19 cellular contexts compared by ENCODE assay signal in genomic region chr20:50398064-50398463, GRCh38.
DNase-seq lines count a peak whose midpoint lies in the region; ATAC-seq and TF ChIP-seq lines count a peak whose summit lies in the region.
"Had no signal": no experiment of that assay in that cellular context is flagged by ENCODE, and none has a peak within 500 bp of the region (broad histone marks: within the 10 kb centered on the region; RNA-seq: fewer than 3 reads in every experiment).

No MANE protein-coding gene starts in this region.

- POLR2A ChIA-PET in PC-3 (lab: Charles Lee; ENCODE audit: unreplicated experiment): no interaction called here

- H3K9me3 ChIP-seq in right atrium auricular region (no peaks in the 10 kb centered on the region), lung (ENCODE audit: control insufficient read depth in 2 of 2, insufficient read depth in 1 of 2, low read length in 1 of 2) (no peaks in the 10 kb centered on the region), stomach smooth muscle (ENCODE audit: control insufficient read depth in 2 of 2, low read length in 2 of 2) (no peaks in the 10 kb centered on the region), PC-3 (ENCODE audit: low read length) (no peaks in the 10 kb centered on the region), suprapubic skin (no peaks in the 10 kb centered on the region)
- H3K9me3 ChIP-seq: body of pancreas had no signal

- H3K4me3 ChIP-seq in right atrium auricular region (no peak overlapping the region), lung (no peak overlapping the region), stomach smooth muscle (ENCODE audit: low read length in 2 of 2) (no peak overlapping the region), PC-3 (ENCODE audit: low read length) (no peak overlapping the region), suprapubic skin (no peak overlapping the region)
- H3K4me3 ChIP-seq: body of pancreas had no signal

- H3K9me2 ChIP-seq in PC-3 (replicated peaks; ENCODE audit: low read length): no peaks in the 10 kb centered on the region

- H4K20me1 ChIP-seq in PC-3 (ENCODE audit: low read length): no peaks in the 10 kb centered on the region

- H3K9ac ChIP-seq in stomach smooth muscle (ENCODE audit: low read length in 2 of 2): no peak overlapping the region
- no peak overlapping the region for H3K9ac ChIP-seq in PC-3 (ENCODE audit: low read length)

- intact Hi-C loops in cardiac septum (cut with DNase I): loop anchor here (2.0 kb wide), 3 partner anchors 63 to 205 kb away; no protein-coding TSS in a partner anchor
- intact Hi-C loops in PC-3 (cut with micrococcal nuclease): no loop called here

- H3K79me2 ChIP-seq in PC-3 (ENCODE audit: low read length): no peaks in the 10 kb centered on the region

- BruUV-seq in PC-3 (replicated peaks; lab: Mats Ljungman, UMichigan): no TSS peak

- DNase-seq in right atrium auricular region (ENCODE audit: low spot score): no peak
- DNase-seq in cardiac septum (ENCODE audit: low spot score): no peak
- no peak for DNase-seq in lung (ENCODE audit: low spot score)
- DNase-seq in PC-3: no peak
- DNase-seq in nucleus accumbens (lab: John Stamatoyannopoulos, UW): no peak
- no peak for DNase-seq in suprapubic skin (ENCODE audit: low spot score in 2 of 2)
- no peak for DNase-seq in activated CD4-positive, CD25-positive, alpha-beta regulatory T cell treated with anti-CD3 and anti-CD28 coated beads, Interleukin-2, amount 50 U/mL, for 72 hours
- DNase-seq: activated naive CD8-positive, alpha-beta T cell treated with anti-CD3 and anti-CD28 coated beads, Interleukin-2, amount 50 U/mL, for 24 hours; activated T-cell treated with anti-CD3 and anti-CD28 coated beads for 4 hours; body of pancreas; CD8-positive, alpha-beta T cell; EL; glutamatergic neuron; Karpas-422; MV-4-11; naive B cell; stimulated activated CD4-positive, alpha-beta T cell treated with anti-CD3 and anti-CD28 coated beads, Interleukin-2, amount 100 ng/mL, for 24 hours; T-helper 2 cell had no signal

- TF ChIP-seq CTCF in right atrium auricular region (IDR thresholded peaks at IDR 0.05): no peak
- TF ChIP-seq CTCF in lung (IDR thresholded peaks at IDR 0.05; ENCODE audit: control extremely low read depth, extremely low read depth): no peak
- TF ChIP-seq CTCF in PC-3 (conservative IDR thresholded peaks at IDR 0.05; ENCODE audit: low read depth, low read length): no peak
- TF ChIP-seq CTCF in suprapubic skin (IDR thresholded peaks at IDR 0.05): no peak

- H3K4me1 ChIP-seq in right atrium auricular region (peaks cover 3 to 57% of the 10 kb centered on the region in 2 donors), lung (ENCODE audit: control insufficient read depth in 2 of 2, insufficient read depth in 2 of 2, low read length in 2 of 2) (peaks cover 0 to 26% of the 10 kb centered on the region in 2 donors), stomach smooth muscle (ENCODE audit: control insufficient read depth, insufficient read depth, low read length) (peaks cover 51% of the 10 kb centered on the region), PC-3 (ENCODE audit: insufficient read depth, low read length) (peaks cover 19% of the 10 kb centered on the region), suprapubic skin (peaks cover 30% of the 10 kb centered on the region)

- ATAC-seq in lung (ENCODE audit: insufficient read depth, low FRiP score) (no peak), PC-3 (no peak)
- ATAC-seq: activated naive CD8-positive, alpha-beta T cell treated with anti-CD3 and anti-CD28 coated beads, Interleukin-2, amount 50 U/mL, for 24 hours; CD8-positive, alpha-beta T cell had no signal

- no peaks in the 10 kb centered on the region for H3K36me3 ChIP-seq in right atrium auricular region
- H3K36me3 ChIP-seq in lung (ENCODE audit: control insufficient read depth in 2 of 2, insufficient read depth in 2 of 2, low read length in 2 of 2): no peaks in the 10 kb centered on the region
- no peaks in the 10 kb centered on the region for H3K36me3 ChIP-seq in stomach smooth muscle (ENCODE audit: control insufficient read depth in 2 of 2, insufficient read depth in 2 of 2, low read length in 2 of 2)
- no peaks in the 10 kb centered on the region for H3K36me3 ChIP-seq in PC-3 (ENCODE audit: low read depth, low read length)
- H3K36me3 ChIP-seq in suprapubic skin: no peaks in the 10 kb centered on the region

- no peak for TF ChIP-seq EP300 in suprapubic skin (IDR thresholded peaks at IDR 0.05)

- H3K27me3 ChIP-seq in right atrium auricular region (no peaks in the 10 kb centered on the region), lung (ENCODE audit: control insufficient read depth, insufficient read depth) (no peaks in the 10 kb centered on the region), stomach smooth muscle (ENCODE audit: control insufficient read depth in 1 of 2, insufficient read depth in 2 of 2, low read length in 2 of 2) (no peaks in the 10 kb centered on the region), PC-3 (ENCODE audit: low read length) (no peaks in the 10 kb centered on the region), suprapubic skin (no peaks in the 10 kb centered on the region)
- H3K27me3 ChIP-seq: body of pancreas had no signal

- H3K27ac ChIP-seq in right atrium auricular region: peak overlapping the region; percentile 92
- H3K27ac ChIP-seq in lung (ENCODE audit: low read depth in 1 of 2, low read length in 1 of 2): peak overlapping the region; percentile 65 to 90
- peak overlapping the region; percentile 80 for H3K27ac ChIP-seq in stomach smooth muscle (ENCODE audit: low read length)
- H3K27ac ChIP-seq in PC-3 (ENCODE audit: low read length): no peak overlapping the region
- no peak overlapping the region for H3K27ac ChIP-seq in suprapubic skin

- CTCF ChIA-PET in PC-3 (lab: Charles Lee): interaction anchor here (0.7 kb wide), 1 partner anchor 66 kb away, joined by 3 read pairs; no protein-coding TSS in a partner anchor

- no peak overlapping the region for H3K4me2 ChIP-seq in PC-3 (ENCODE audit: low read length)

- WGBS in lung, 2 donors: 80 to 82% methylated on average over 8 of the region's 8 CpGs
- 84% methylated on average over 8 of the region's 8 CpGs for WGBS in suprapubic skin

- H3F3A ChIP-seq in PC-3 (ENCODE audit: low read length, unreplicated experiment): no peaks in the 10 kb centered on the region

- no peak for TF ChIP-seq POLR2A in suprapubic skin (IDR thresholded peaks at IDR 0.05)

- H2AFZ ChIP-seq in PC-3 (ENCODE audit: low read length): no peak overlapping the region

Comparison
In these comparisons a context has a peak if more than half of its experiments do, and no peak if none do; other contexts are left out.
1. H3K27ac ChIP-seq: peak in right atrium auricular region (2 of 2), lung (2 of 2) and stomach smooth muscle (single experiment); none in PC-3 (single experiment) and suprapubic skin (single experiment).